1 cellular context compared by ENCODE assay signal in the genomic region with DNA sequence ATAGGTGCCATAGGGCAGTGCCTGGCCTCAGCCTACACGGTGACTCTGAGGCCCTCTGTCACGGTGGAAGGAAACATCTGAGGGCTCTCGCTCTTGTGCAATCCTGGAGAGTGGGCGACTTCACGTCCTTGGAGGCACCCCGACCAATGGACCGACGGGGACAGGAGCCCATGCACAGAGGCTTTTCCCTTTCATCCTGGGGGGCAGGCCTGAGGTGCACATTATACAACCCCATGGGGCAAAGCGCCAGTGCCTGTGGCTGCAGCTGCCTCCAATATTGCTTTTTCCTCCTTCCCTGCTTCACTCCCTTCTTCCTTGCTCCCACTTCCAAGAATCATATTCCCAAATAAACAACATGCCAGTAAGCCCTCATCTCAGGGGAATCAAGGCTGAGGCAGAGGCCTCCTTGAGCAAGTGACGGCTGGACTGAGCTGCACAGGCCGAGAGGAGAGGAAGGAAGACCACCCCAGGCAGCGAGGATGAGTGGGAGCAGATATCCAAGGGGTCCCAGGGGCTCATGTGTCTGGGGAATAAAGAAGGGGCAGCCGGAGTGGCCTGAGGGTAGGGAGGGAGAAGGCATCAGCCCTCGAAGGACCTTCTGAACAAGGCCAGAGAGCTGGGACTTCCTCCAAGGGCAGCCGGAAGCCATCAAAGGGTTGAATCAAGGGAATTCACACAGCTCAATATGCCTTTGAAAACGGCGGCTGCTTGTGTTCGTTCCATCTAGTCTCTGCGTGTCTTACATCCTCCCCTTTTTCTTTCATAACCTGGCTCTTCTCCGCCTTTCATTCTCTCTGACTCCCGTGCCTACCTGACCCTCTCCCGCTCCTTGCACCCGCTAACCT.
A peak's percentile ranks its signal among the peaks of the same experiment; 100 is the strongest.
TF ChIP-seq lines count a peak whose summit lies in the region.

No MANE protein-coding gene starts in this region.

TF ChIP-seq in HepG2, 621 proteins besides CTCF, POLR2A, EP300 and RAD21:
- TF ChIP-seq ELF1 (CRISPR knock-in tag; IDR thresholded peaks at IDR 0.05): no peak
- TF ChIP-seq CEBPB (IDR thresholded peaks at IDR 0.05; ENCODE audit: borderline replicate concordance, low read depth, low read length): peak; percentile 41; the same call in 1 of the 2 replicates
